ENCODE assay signal across 1 cellular context in genomic region chrX:69133561-69134542, GRCh38.
A peak's percentile ranks its signal among the peaks of the same experiment; 100 is the strongest.
TF ChIP-seq lines count a peak whose summit lies in the region.

No MANE protein-coding gene starts in this region.

TF ChIP-seq in H1, 55 proteins besides CTCF, POLR2A, EP300 and RAD21:
- TF ChIP-seq KDM4A (IDR thresholded peaks at IDR 0.05; ENCODE audit: low read depth, low read length, severe bottlenecking) (no peak), TAF1 (IDR thresholded peaks at IDR 0.05; ENCODE audit: low read depth, low read length) (no peak), ZNF274 (IDR thresholded peaks at IDR 0.05; ENCODE audit: borderline replicate concordance, extremely low read depth, low read length) (no peak), NRF1 (IDR thresholded peaks at IDR 0.05; ENCODE audit: low read depth, low read length) (no peak), RNF2 (IDR thresholded peaks at IDR 0.05; ENCODE audit: borderline replicate concordance, low read depth, low read length, missing control alignments, poor library complexity, severe bottlenecking) (no peak), TEAD4 (IDR thresholded peaks at IDR 0.05; ENCODE audit: low read depth, low read length) (peak; percentile 43; the same call in 1 of the 2 replicates), SIN3A (conservative IDR thresholded peaks at IDR 0.05 in 1 of 2, IDR thresholded peaks at IDR 0.05 in 1 of 2; ENCODE audit: low read depth in 1 of 2, low read length in 2 of 2) (0 out of 4 replicates have a peak, but pooled peaks of 1 of the 2 experiments have one; percentile 25), EZH2 (IDR thresholded peaks at IDR 0.05; ENCODE audit: low read depth, low read length, severe bottlenecking) (no peak), RBBP5 (IDR thresholded peaks at IDR 0.05; ENCODE audit: borderline replicate concordance, low read depth, low read length) (no peak), CTBP2 (IDR thresholded peaks at IDR 0.05; ENCODE audit: borderline replicate concordance, insufficient read depth, insufficient read length, low read length) (no peak)
